8 cellular contexts compared by ENCODE assay signal in the genomic region with DNA sequence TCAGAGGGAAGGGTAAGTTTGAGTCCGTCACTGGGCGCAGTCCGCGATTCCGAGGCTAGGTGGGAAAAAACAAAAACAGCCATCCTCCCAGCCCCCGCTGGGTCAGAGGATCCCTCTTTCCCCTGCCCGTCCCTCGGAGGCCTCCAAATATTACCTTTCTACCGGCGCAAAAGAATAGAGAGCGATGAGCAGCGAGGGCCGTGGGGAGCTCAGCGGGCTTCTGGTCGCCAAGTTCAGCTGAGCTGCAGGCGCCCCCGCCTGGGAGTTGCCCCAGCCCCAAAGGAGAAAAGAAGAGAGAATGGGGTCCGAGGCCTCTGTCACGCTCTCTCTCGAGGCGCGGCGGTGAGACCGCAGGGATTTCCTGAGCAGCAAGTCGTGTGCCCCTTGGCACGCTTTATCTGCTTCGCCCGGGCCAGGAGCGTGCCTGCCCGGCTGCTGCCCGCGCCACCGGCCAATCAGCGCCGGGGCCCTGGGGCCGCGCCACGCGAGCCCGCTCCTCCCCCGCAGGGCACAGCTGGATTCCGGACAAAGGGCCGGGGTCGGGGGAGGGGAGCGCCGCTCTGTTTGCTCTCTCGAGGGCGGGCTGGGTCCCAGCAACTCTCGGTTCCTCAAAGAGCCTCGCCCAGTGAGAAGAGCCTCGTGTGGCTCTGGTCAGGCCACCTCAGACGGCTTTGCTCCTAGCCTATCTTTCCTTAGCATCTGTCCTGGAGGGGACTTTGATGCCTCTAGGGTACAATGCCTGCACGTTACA. TPM values are rescaled to one million over a fixed set of nuclear protein-coding genes. Genes with fewer than 3 reads are reported as not detected.
DNase-seq lines count a peak whose midpoint lies in the region; ATAC-seq and TF ChIP-seq lines count a peak whose summit lies in the region.
"Had no signal": no experiment of that assay in that cellular context is flagged by ENCODE, and none has a peak within 500 bp of the region (broad histone marks: within the 10 kb centered on the region; RNA-seq: fewer than 3 reads in every experiment).

A gene with protein sequence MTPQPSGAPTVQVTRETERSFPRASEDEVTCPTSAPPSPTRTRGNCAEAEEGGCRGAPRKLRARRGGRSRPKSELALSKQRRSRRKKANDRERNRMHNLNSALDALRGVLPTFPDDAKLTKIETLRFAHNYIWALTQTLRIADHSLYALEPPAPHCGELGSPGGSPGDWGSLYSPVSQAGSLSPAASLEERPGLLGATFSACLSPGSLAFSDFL (minus strand): TSS at position 367 of the 751 bp plus-strand sequence. CDS start 379 bp downstream, outside the sequence.

- in situ Hi-C loops in brain microvascular endothelial cell (cut with HindIII; ENCODE audit: low pct_ligation_motif_present, low sequenced_read_pairs), result no loop called here

- H3K27ac Mint-ChIP-seq in neural crest cell (ENCODE audit: unreplicated experiment), result no peak within 1 kb of the TSS

- TF ChIP-seq CTCF in ascending aorta (IDR thresholded peaks at IDR 0.05) (no peak), neural crest cell (conservative IDR thresholded peaks at IDR 0.05) (no peak), brain microvascular endothelial cell (IDR thresholded peaks at IDR 0.05; ENCODE audit: low read depth, low read length, missing control alignments) (no peak)

- peak within 1 kb of the TSS; percentile 88 for H3K4me3 Mint-ChIP-seq in neural crest cell

- peaks cover 34% of the 10 kb centered on the region for H3K4me1 Mint-ChIP-seq in neural crest cell

- intact Hi-C loops in ascending aorta (cut with DNase I), result no loop called here

- H3K36me3 ChIP-seq in ascending aorta (no peaks in the 10 kb centered on the region), brain microvascular endothelial cell (replicated peaks) (no peaks in the 10 kb centered on the region)

- H3K4me3 ChIP-seq in ascending aorta, result peak within 1 kb of the TSS; percentile 13 to 48
- no peak within 1 kb of the TSS for H3K4me3 ChIP-seq in brain microvascular endothelial cell (ENCODE audit: low read depth, low read length)

- DNase-seq in ascending aorta (ENCODE audit: low spot score in 2 of 2) (no peak), neural crest cell (ENCODE audit: low read depth, low spot score) (no peak), HK-2 (ENCODE audit: unreplicated experiment) (no peak), brain microvascular endothelial cell (no peak), GM03348 (ENCODE audit: low spot score) (no peak)

- no peaks in the 10 kb centered on the region for H3K36me3 Mint-ChIP-seq in neural crest cell (ENCODE audit: low read depth)

- ATAC-seq in GM18867 (IDR thresholded peaks at IDR 0.05; ENCODE audit: unreplicated experiment), result peak; percentile 79
- peak; percentile 70 for ATAC-seq in HG03108 (IDR thresholded peaks at IDR 0.05; ENCODE audit: unreplicated experiment)

- H3K9me3 Mint-ChIP-seq in neural crest cell, result no peaks in the 10 kb centered on the region

- no peaks in the 10 kb centered on the region for H3K9me3 ChIP-seq in ascending aorta

- H3K27ac ChIP-seq in ascending aorta (no peak within 1 kb of the TSS), brain microvascular endothelial cell (no peak within 1 kb of the TSS)
- H3K27ac ChIP-seq: KMS-11 had no signal

- peaks cover 0 to 8% of the 10 kb centered on the region in 2 donors for H3K4me1 ChIP-seq in ascending aorta

- peaks cover 98% of the 10 kb centered on the region for H3K27me3 Mint-ChIP-seq in neural crest cell (ENCODE audit: low read depth)

- H3K27me3 ChIP-seq in ascending aorta (peaks cover 27% of the 10 kb centered on the region), brain microvascular endothelial cell (replicated peaks) (peaks cover 97% of the 10 kb centered on the region)

RNA-seq across cellular contexts. Expression of the gene that starts here (rescaled TPM):
- not detected for total RNA-seq in ascending aorta
- total RNA-seq in neural crest cell, result 0.43 and 0.91 TPM in 2 replicates
